27 cellular contexts compared by ENCODE assay signal in genomic region chr10:70543911-70544310, GRCh38. TPM values are rescaled to one million over a fixed set of nuclear protein-coding genes. Genes with fewer than 3 reads are reported as not detected.
"Had no signal": no experiment of that assay in that cellular context is flagged by ENCODE, and none has a peak within 500 bp of the region (broad histone marks: within the 10 kb centered on the region; RNA-seq: fewer than 3 reads in every experiment).

No MANE protein-coding gene starts in this region.

- H3K9me3 ChIP-seq: esophagus muscularis mucosa, left lung, lower lobe of right lung, neutrophil, right lobe of liver, vagina had no signal

- DNase-seq: activated CD4-positive, alpha-beta T cell treated with anti-CD3 and anti-CD28 coated beads, Interleukin-2, amount 50 U/mL, for 1 hour; activated CD4-positive, CD25-positive, alpha-beta regulatory T cell treated with anti-CD3 and anti-CD28 coated beads, Interleukin-2, amount 50 U/mL, for 72 hours; activated CD8-positive, alpha-beta T cell treated with anti-CD3 and anti-CD28 coated beads for 36 hours; activated gamma-delta T cell treated with Interleukin-2 at 50 U/mL for 16 hours; activated T-cell treated with anti-CD3 and anti-CD28 coated beads, Interleukin-2, amount 50 U/mL, for 4 hours; cerebellar nuclear complex; foreskin keratinocyte; kidney glomerular epithelial cell; left lung; lower lobe of right lung; mesendoderm; natural killer cell; right lobe of liver; stimulated activated CD4-positive, alpha-beta T cell treated with anti-CD3 and anti-CD28 coated beads, Interleukin-2, amount 100 ng/mL, for 48 hours; stimulated activated naive CD8-positive, alpha-beta T cell treated with anti-CD3 and anti-CD28 coated beads, Interleukin-15, amount 100 ng/mL, for 72 hours; substantia nigra; SW 1271; T-helper 9 cell had no signal

- H3K36me3 ChIP-seq: neutrophil, right lobe of liver, vagina had no signal

- H3K27ac ChIP-seq: coronary artery, esophagus muscularis mucosa, foreskin keratinocyte, left lung, lower lobe of right lung, neutrophil, right lobe of liver, vagina had no signal

- H3K27me3 Mint-ChIP-seq: activated CD8-positive, alpha-beta T cell treated with anti-CD3 and anti-CD28 coated beads for 36 hours; activated naive CD4-positive, alpha-beta T cell treated with anti-CD3 and anti-CD28 coated beads, Interleukin-2, amount 50 U/mL, for 24 hours; stimulated activated naive CD8-positive, alpha-beta T cell treated with anti-CD3 and anti-CD28 coated beads, Interleukin-15, amount 100 ng/mL, for 72 hours; type B pancreatic cell had no signal

- H3K4me1 ChIP-seq: foreskin keratinocyte, left lung, lower lobe of right lung, right lobe of liver, vagina had no signal

- H3K27me3 ChIP-seq: esophagus muscularis mucosa, left lung, neutrophil, right lobe of liver, vagina had no signal

- H3K4me3 Mint-ChIP-seq: activated CD8-positive, alpha-beta T cell treated with anti-CD3 and anti-CD28 coated beads for 36 hours; activated naive CD4-positive, alpha-beta T cell treated with anti-CD3 and anti-CD28 coated beads, Interleukin-2, amount 50 U/mL, for 24 hours; activated T-cell treated with anti-CD3 and anti-CD28 coated beads, Interleukin-2, amount 50 U/mL, for 4 hours; activated T-helper 17 cell treated with anti-CD3 and anti-CD28 coated beads, Interleukin-2, amount 50 U/mL, for 72 hours; natural killer cell; stimulated activated naive CD8-positive, alpha-beta T cell treated with anti-CD3 and anti-CD28 coated beads, Interleukin-15, amount 100 ng/mL, for 72 hours; T-helper 1 cell treated with Interleukin-12 subunit alpha and Interleukin-12 subunit beta and Interleukin-4 antibody, amounts not matched to agents 30 μg/mL and 1 μg/mL, for 36 hours; type B pancreatic cell had no signal

- H3K36me3 Mint-ChIP-seq: activated naive CD4-positive, alpha-beta T cell treated with anti-CD3 and anti-CD28 coated beads, Interleukin-2, amount 50 U/mL, for 24 hours; natural killer cell had no signal

- H3K27ac Mint-ChIP-seq: activated CD8-positive, alpha-beta T cell treated with anti-CD3 and anti-CD28 coated beads for 36 hours; activated naive CD4-positive, alpha-beta T cell treated with anti-CD3 and anti-CD28 coated beads, Interleukin-2, amount 50 U/mL, for 24 hours; activated T-helper 17 cell treated with anti-CD3 and anti-CD28 coated beads, Interleukin-2, amount 50 U/mL, for 72 hours; natural killer cell; stimulated activated naive CD8-positive, alpha-beta T cell treated with anti-CD3 and anti-CD28 coated beads, Interleukin-15, amount 100 ng/mL, for 72 hours; T-helper 1 cell treated with Interleukin-12 subunit alpha and Interleukin-12 subunit beta and Interleukin-4 antibody, amounts not matched to agents 30 μg/mL and 1 μg/mL, for 36 hours; type B pancreatic cell had no signal

- H3K4me3 ChIP-seq: coronary artery, esophagus muscularis mucosa, left lung, lower lobe of right lung, right lobe of liver, vagina had no signal

- H3K9me3 Mint-ChIP-seq: activated CD8-positive, alpha-beta T cell treated with anti-CD3 and anti-CD28 coated beads for 36 hours; activated naive CD4-positive, alpha-beta T cell treated with anti-CD3 and anti-CD28 coated beads, Interleukin-2, amount 50 U/mL, for 24 hours; activated T-cell treated with anti-CD3 and anti-CD28 coated beads, Interleukin-2, amount 50 U/mL, for 4 hours; activated T-helper 17 cell treated with anti-CD3 and anti-CD28 coated beads, Interleukin-2, amount 50 U/mL, for 72 hours; natural killer cell; stimulated activated naive CD8-positive, alpha-beta T cell treated with anti-CD3 and anti-CD28 coated beads, Interleukin-15, amount 100 ng/mL, for 72 hours; T-helper 1 cell treated with Interleukin-12 subunit alpha and Interleukin-12 subunit beta and Interleukin-4 antibody, amounts not matched to agents 30 μg/mL and 1 μg/mL, for 36 hours; type B pancreatic cell had no signal

- H3K4me1 Mint-ChIP-seq: activated naive CD4-positive, alpha-beta T cell treated with anti-CD3 and anti-CD28 coated beads, Interleukin-2, amount 50 U/mL, for 24 hours; activated T-helper 17 cell treated with anti-CD3 and anti-CD28 coated beads, Interleukin-2, amount 50 U/mL, for 72 hours; natural killer cell; stimulated activated naive CD8-positive, alpha-beta T cell treated with anti-CD3 and anti-CD28 coated beads, Interleukin-15, amount 100 ng/mL, for 72 hours had no signal

RNA-seq across cellular contexts. Expression of gene PRF1, which starts 58.6 kb away (rescaled TPM):
- total RNA-seq: foreskin keratinocyte, osteocyte had no signal
- polyA plus RNA-seq: foreskin keratinocyte had no signal
